In genomic region chr19:22422220-22422619, GRCh38 we compare ENCODE assay signal across 12 cellular contexts. TPM values are rescaled to one million over a fixed set of nuclear protein-coding genes. Genes with fewer than 3 reads are reported as not detected.
A peak's percentile ranks its signal among the peaks of the same experiment; 100 is the strongest.
DNase-seq lines count a peak whose midpoint lies in the region; ATAC-seq and TF ChIP-seq lines count a peak whose summit lies in the region.
"Had no signal": no experiment of that assay in that cellular context is flagged by ENCODE, and none has a peak within 500 bp of the region (broad histone marks: within the 10 kb centered on the region; RNA-seq: fewer than 3 reads in every experiment).

ZNF98 (minus strand) TSS chr19:22422346; CDS start chr19:22422224, 122 bp downstream.

- TF ChIP-seq CTCF in adrenal gland (IDR thresholded peaks at IDR 0.05): no peak
- no peak for TF ChIP-seq CTCF in retinal pigment epithelial cell (conservative IDR thresholded peaks at IDR 0.05; ENCODE audit: low read depth, low read length)

- DNase-seq in GF-D8 (lab: John Stamatoyannopoulos, UW) (peak; percentile 37), adrenal gland (peak in 5 of 7 donors; percentile 17 to 56 (median 31)), hypothalamus (lab: John Stamatoyannopoulos, UW) (peak in 35 of 51 donors; percentile 2 to 73 (median 32)), retinal pigment epithelial cell (ENCODE audit: low read depth) (peak; percentile 4), H7 (no peak), glomerular visceral epithelial cell (ENCODE audit: extremely low spot score) (no peak)
- DNase-seq: activated naive CD8-positive, alpha-beta T cell treated with anti-CD3 and anti-CD28 coated beads, Interleukin-2, amount 50 U/mL, for 24 hours; CD4-positive, CD25-positive, alpha-beta regulatory T cell; effector CD4-positive, alpha-beta T cell; NCI-H1417 had no signal

- intact Hi-C loops in adrenal gland (cut with DNase I): no loop called here

- no peak for TF ChIP-seq POLR2A in adrenal gland (IDR thresholded peaks at IDR 0.05)

- H3K36me3 ChIP-seq in adrenal gland (replicated peaks in 1 of 2) (no peaks in the 10 kb centered on the region), H7 (replicated peaks; ENCODE audit: control insufficient read depth, insufficient read depth, low read length) (no peaks in the 10 kb centered on the region)

- H3K4me1 ChIP-seq in adrenal gland (replicated peaks in 1 of 2): no peaks in the 10 kb centered on the region

- no peak for ATAC-seq in GM19023 (IDR thresholded peaks at IDR 0.05; ENCODE audit: unreplicated experiment)
- ATAC-seq in HG02870 (IDR thresholded peaks at IDR 0.05; ENCODE audit: unreplicated experiment): no peak
- ATAC-seq: activated naive CD8-positive, alpha-beta T cell treated with anti-CD3 and anti-CD28 coated beads, Interleukin-2, amount 50 U/mL, for 24 hours had no signal

- H3K27ac ChIP-seq in adrenal gland: no peak within 1 kb of the TSS

- no peaks in the 10 kb centered on the region for H3K9me3 ChIP-seq in adrenal gland (replicated peaks in 1 of 3)

- H3K27me3 ChIP-seq in adrenal gland (no peaks in the 10 kb centered on the region), H7 (ENCODE audit: control insufficient read depth, insufficient read depth, low read length) (no peaks in the 10 kb centered on the region)

- WGBS in adrenal gland, 4 donors: 3 to 6% (median 4%) methylated on average over 9 to 16 of the region's 16 CpGs

- H3K4me3 ChIP-seq in adrenal gland: peak within 1 kb of the TSS in 1 of 4 donors; percentile 46
- H3K4me3 ChIP-seq in retinal pigment epithelial cell (ENCODE audit: low read length): peak within 1 kb of the TSS; percentile 49
- H3K4me3 ChIP-seq in H7 (ENCODE audit: insufficient read depth, low read depth, low read length): no peak within 1 kb of the TSS

RNA-seq across cellular contexts. Expression of gene ZNF98, which starts in this region (rescaled TPM):
- under 1 TPM in 4 of 8 donors, not detected in 4; 0.35 to 0.96 (median 0.77) TPM for total RNA-seq in adrenal gland
- under 1 TPM in 1 of 3 donors, not detected in 2; 0.37 TPM for polyA plus RNA-seq in adrenal gland
- total RNA-seq in H7 (2014; rRNA removed; shearing (Covaris generic)): not detected in 2 replicates
- total RNA-seq: CD4-positive, CD25-positive, alpha-beta regulatory T cell had no signal
- polyA plus RNA-seq: CD4-positive, CD25-positive, alpha-beta regulatory T cell had no signal

Comparison
In these comparisons a context has a peak if more than half of its experiments do, and no peak if none do; other contexts are left out.
1. Peak in DNase-seq in adrenal gland; RNA of the gene not detected or under 1 TPM.
2. DNase-seq: peak in GF-D8 (single experiment), hypothalamus (35 of 51) and retinal pigment epithelial cell (single experiment); none in H7 (single experiment) and glomerular visceral epithelial cell (single experiment).